In the genomic region with DNA sequence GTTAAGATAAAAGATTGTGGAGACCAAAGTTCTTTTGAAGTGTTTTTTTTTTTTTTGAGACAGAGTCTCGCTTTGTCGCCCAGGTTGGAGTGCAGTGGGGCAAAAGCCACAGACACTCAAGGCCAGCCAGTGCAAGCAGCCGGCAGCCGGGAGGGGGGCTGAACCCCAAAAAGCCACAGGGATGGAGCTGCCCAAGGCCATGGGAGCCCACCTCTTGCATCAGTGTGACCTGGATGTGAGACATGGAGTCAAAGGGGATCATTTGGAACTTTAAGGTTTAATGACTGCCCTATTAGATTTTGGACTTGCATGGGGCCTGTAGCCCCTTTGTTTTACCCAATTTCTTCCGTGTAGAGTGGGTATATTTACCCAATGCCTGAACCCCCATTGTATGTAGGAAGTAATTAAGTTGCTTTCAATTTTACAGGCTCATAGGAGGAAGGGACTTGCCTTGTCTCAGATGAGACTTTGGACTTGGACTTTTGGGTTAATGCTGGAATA, we compare ENCODE assay signal across 8 cellular contexts. TPM values are rescaled to one million over a fixed set of nuclear protein-coding genes. Genes with fewer than 3 reads are reported as not detected.
A peak's percentile ranks its signal among the peaks of the same experiment; 100 is the strongest.
DNase-seq lines count a peak whose midpoint lies in the region; ATAC-seq, FAIRE-seq and TF ChIP-seq lines count a peak whose summit lies in the region.
"Not testable (repeated sequence)": the region's sequence is repeated elsewhere in the genome, so short reads cannot be mapped to it uniquely, and the experiment has no call there.

No MANE protein-coding gene starts in this region.

- not testable (repeated sequence) for H2AFZ ChIP-seq in HepG2 (ENCODE audit: low read length); parathyroid adenoma

- H3K27me3 ChIP-seq in breast epithelium; gastroesophageal sphincter; HepG2 (ENCODE audit: control insufficient read depth in 1 of 2, insufficient read depth in 2 of 2, low read length in 2 of 2); parathyroid adenoma (ENCODE audit: control insufficient read depth, insufficient read depth, low read length); subcutaneous abdominal adipose tissue (ENCODE audit: control insufficient read depth in 5 of 5, insufficient read depth in 4 of 5, low read length in 5 of 5); vagina: not testable (repeated sequence)

- BruUV-seq in HepG2 (replicated peaks; lab: Mats Ljungman, UMichigan), result not testable (repeated sequence)

- not testable (repeated sequence) for H4K20me1 ChIP-seq in HepG2 (ENCODE audit: insufficient read depth, low read length)

- TF ChIP-seq POLR2A in breast epithelium (IDR thresholded peaks at IDR 0.05); gastroesophageal sphincter (IDR thresholded peaks at IDR 0.05); HepG2 (IDR thresholded peaks at IDR 0.05; ENCODE audit: insufficient read depth in 1 of 2, low read depth in 2 of 2, low read length in 2 of 2); vagina (IDR thresholded peaks at IDR 0.05): not testable (repeated sequence)

- H3K4me3 ChIP-seq in breast epithelium; gastroesophageal sphincter; parathyroid adenoma (ENCODE audit: low read depth, low read length); subcutaneous abdominal adipose tissue (ENCODE audit: low read depth in 1 of 5, low read length in 5 of 5); vagina: not testable (repeated sequence)
- H3K4me3 ChIP-seq in HepG2 (replicated peaks in 1 of 3; ENCODE audit: insufficient read depth in 1 of 3, low read depth in 2 of 3, low read length in 3 of 3), result peak overlapping the region in 1 of 3 experiments; percentile 51; a peak in 2 of 6 replicates

- H3K27me3 Mint-ChIP-seq in T-helper 17 cell, naive B cell: not testable (repeated sequence)

- not testable (repeated sequence) for TF ChIP-seq EP300 in gastroesophageal sphincter (IDR thresholded peaks at IDR 0.05); HepG2 (IDR thresholded peaks at IDR 0.05; ENCODE audit: low read depth in 2 of 2, low read length in 2 of 2)
- TF ChIP-seq EP300 in HepG2 (CRISPR knock-in tag; IDR thresholded peaks at IDR 0.05; ENCODE audit: borderline replicate concordance), result peak; percentile 51; the same call in 1 of the 2 replicates

- not testable (repeated sequence) for TF ChIP-seq RAD21 in HepG2 (CRISPR knock-in tag; IDR thresholded peaks at IDR 0.05)

- not testable (repeated sequence) for ATAC-seq in T-helper 17 cell; gastroesophageal sphincter; naive B cell (ENCODE audit: low read depth in 2 of 2)
- peak; percentile 58 for ATAC-seq in HepG2

- H3K9me3 ChIP-seq in T-helper 17 cell (ENCODE audit: control insufficient read depth, low read length, poor library complexity, severe bottlenecking); breast epithelium; gastroesophageal sphincter; HepG2 (ENCODE audit: low read length); parathyroid adenoma (ENCODE audit: control insufficient read depth, low read length); subcutaneous abdominal adipose tissue (ENCODE audit: control insufficient read depth in 5 of 5, low read length in 5 of 5); vagina: not testable (repeated sequence)

- H3K4me2 ChIP-seq in HepG2 (ENCODE audit: low read depth, low read length), result peak overlapping the region; percentile 72
- H3K4me2 ChIP-seq in parathyroid adenoma (ENCODE audit: low read length), result not testable (repeated sequence)

- in situ Hi-C loops in HepG2 (cut with HindIII; ENCODE audit: extremely low pct_ligation_motif_present, low pct_unique_long_range_greater_than_20kb), result not testable (repeated sequence)

- not testable (repeated sequence) for H3K36me3 ChIP-seq in breast epithelium; gastroesophageal sphincter; HepG2 (replicated peaks in 1 of 2; ENCODE audit: control insufficient read depth in 1 of 2, insufficient read depth in 2 of 2, low read length in 2 of 2); parathyroid adenoma (ENCODE audit: control insufficient read depth, insufficient read depth, low read length); subcutaneous abdominal adipose tissue (ENCODE audit: control insufficient read depth in 5 of 5, insufficient read depth in 5 of 5, low read length in 5 of 5); vagina

- 89 to 90% methylated on average over 5 of the region's 5 CpGs for WGBS in gastroesophageal sphincter (ENCODE audit: low coverage in 1 of 2), 2 donors
- 1% methylated on average over 5 of the region's 5 CpGs for WGBS in HepG2 (ENCODE audit: low lambda C conversion rate)

- FAIRE-seq in HepG2 (lab: Jason Lieb, UNC), result not testable (repeated sequence)

- POLR2A ChIA-PET in HepG2 (lab: Yijun Ruan, JAX), result interaction anchor here (1.0 to 2.0 kb wide), 5 partner anchors 8 to 29 kb away, joined by 5 to 10 read pairs (median 7); a partner anchor contains a TSS

- not testable (repeated sequence) for H3K9me3 Mint-ChIP-seq in naive B cell

- not testable (repeated sequence) for H3K4me3 Mint-ChIP-seq in T-helper 17 cell
- peak overlapping the region in 5 of 8 donors; percentile 16 to 78 (median 46) for H3K4me3 Mint-ChIP-seq in naive B cell

- not testable (repeated sequence) for H3K79me2 ChIP-seq in HepG2 (ENCODE audit: insufficient read depth, low read length); parathyroid adenoma

- CTCF ChIA-PET in HepG2 (lab: Yijun Ruan, JAX; ENCODE audit: low intra/inter-chr PET ratio, low total read pairs), result not testable (repeated sequence)

- H3K27ac Mint-ChIP-seq in T-helper 17 cell (peak overlapping the region; percentile 45), naive B cell (peak overlapping the region in 2 of 6 donors; percentile 30 to 31)

- H3K27ac ChIP-seq in breast epithelium (peak overlapping the region; percentile 41 to 48), gastroesophageal sphincter (peak overlapping the region in 3 of 4 donors; percentile 0 to 78 (median 37)), HepG2 (ENCODE audit: extremely low read length, insufficient read depth, low read length) (peak overlapping the region; percentile 62), parathyroid adenoma (peak overlapping the region; percentile 73), subcutaneous abdominal adipose tissue (ENCODE audit: low read depth, low read length) (peak overlapping the region; percentile 46), vagina (peak overlapping the region; percentile 26)

- not testable (repeated sequence) for TF ChIP-seq CTCF in breast epithelium (IDR thresholded peaks at IDR 0.05); gastroesophageal sphincter (IDR thresholded peaks at IDR 0.05); parathyroid adenoma (IDR thresholded peaks at IDR 0.05); vagina (IDR thresholded peaks at IDR 0.05)
- 0 out of 2 replicates have a peak, but pooled peaks have one; percentile 5 for TF ChIP-seq CTCF in HepG2 (CRISPR knock-in tag; IDR thresholded peaks at IDR 0.05)

- not testable (repeated sequence) for H3K9ac ChIP-seq in HepG2 (ENCODE audit: insufficient read depth, low read depth, low read length); parathyroid adenoma; subcutaneous abdominal adipose tissue (ENCODE audit: low read length in 5 of 5)

- DNase-seq in T-helper 17 cell; breast epithelium (ENCODE audit: low spot score in 2 of 2); naive B cell; vagina (ENCODE audit: extremely low spot score in 2 of 2): not testable (repeated sequence)
- DNase-seq in HepG2 (ENCODE audit: low spot score), result peak; percentile 72

- H3K4me1 Mint-ChIP-seq in T-helper 17 cell (peaks cover 15% of the 10 kb centered on the region), naive B cell (peaks cover 34 to 49% (median 42%) of the 10 kb centered on the region in 3 donors)

- H3K4me1 ChIP-seq in breast epithelium, parathyroid adenoma: not testable (repeated sequence)
- H3K4me1 ChIP-seq in gastroesophageal sphincter (peaks cover 0 to 51% (median 12%) of the 10 kb centered on the region in 3 donors), HepG2 (ENCODE audit: insufficient read depth, low read length) (peaks cover 84% of the 10 kb centered on the region), subcutaneous abdominal adipose tissue (ENCODE audit: control insufficient read depth in 5 of 5, insufficient read depth in 5 of 5, low read length in 5 of 5) (peaks cover 3 to 51% (median 20%) of the 10 kb centered on the region in 5 donors), vagina (peaks cover 36% of the 10 kb centered on the region)

- not testable (repeated sequence) for H3K36me3 Mint-ChIP-seq in T-helper 17 cell (ENCODE audit: low read depth); naive B cell

- intact Hi-C loops in breast epithelium (cut with DNase I; ENCODE audit: low total_unique reads); HepG2 (cut with micrococcal nuclease; ENCODE audit: unreplicated experiment); vagina (cut with DNase I): not testable (repeated sequence)

RNA-seq across cellular contexts. Expression of a gene that starts 29.4 kb away (rescaled TPM):
- total RNA-seq in T-helper 17 cell (100 to 1,000 TPM in 1 of 2 donors, 10 to 100 TPM in 1; 96.6 to 140 TPM), breast epithelium (100 to 1,000 TPM in 1 of 3 donors, 10 to 100 TPM in 2; 52.2 to 106 (median 59.6) TPM), gastroesophageal sphincter (10 to 100 TPM; 38.4 to 86.1 (median 40.1) TPM), HepG2 (2016; rRNA removed; fragmentation: Illumina TruSeq; extraction: Trizol) (43.9 and 62.5 TPM in 2 replicates), vagina (40.5 TPM)
- total RNA-seq in HepG2 (2016; cell fraction: cytosol; rRNA removed; fragmentation: Illumina TruSeq; extraction: Trizol; ENCODE audit: low read depth), result 22.8 and 28.1 TPM in 2 replicates
- 51.1 and 57.5 TPM in 2 replicates for total RNA-seq in HepG2 (2016; cell fraction: insoluble cytoplasmic fraction; rRNA removed; fragmentation: Illumina TruSeq; extraction: Trizol)
- 75.8 and 78.7 TPM in 2 replicates for total RNA-seq in HepG2 (2016; cell fraction: membrane; rRNA removed; fragmentation: Illumina TruSeq; extraction: Trizol)
- 34.2 and 41.8 TPM in 2 replicates for total RNA-seq in HepG2 (2016; cell fraction: nucleus; rRNA removed; fragmentation: Illumina TruSeq; extraction: Trizol)
- polyA plus RNA-seq in HepG2 (2011; rRNA removed) (26.3 and 27.0 TPM in 2 replicates), naive B cell (ENCODE audit: low read depth in 6 of 6) (10 to 100 TPM; 14.4 to 21.6 (median 17.4) TPM)
- 17.3 and 23.1 TPM in 2 replicates for polyA plus RNA-seq in HepG2 (2011; cell fraction: cytosol; rRNA removed)
- polyA plus RNA-seq in HepG2 (2011; cell fraction: nucleus; rRNA removed), result 30.8 and 49.2 TPM in 2 replicates
- polyA plus RNA-seq in HepG2 (2012), result 37.6 and 54.7 TPM in 2 replicates
- 30.8 and 38.2 TPM in 2 replicates for polyA plus RNA-seq in HepG2 (2016; cell fraction: cytosol; fragmentation: Illumina TruSeq; extraction: Trizol; ENCODE audit: low read depth)
- 57.4 and 67.9 TPM in 2 replicates for polyA plus RNA-seq in HepG2 (2016; cell fraction: insoluble cytoplasmic fraction; fragmentation: Illumina TruSeq; extraction: Trizol; ENCODE audit: low read depth)
- polyA plus RNA-seq in HepG2 (2016; cell fraction: membrane; fragmentation: Illumina TruSeq; extraction: Trizol; ENCODE audit: low read depth), result 55.3 and 57.7 TPM in 2 replicates
- polyA plus RNA-seq in HepG2 (2016; cell fraction: nucleus; fragmentation: Illumina TruSeq; extraction: Trizol; ENCODE audit: insufficient read depth, low read depth), result 56.1 and 65.2 TPM in 2 replicates
- polyA minus RNA-seq in HepG2 (2011; rRNA and poly(A)+ RNA removed; ENCODE audit: low replicate concordance), result 16.4 and 49.1 TPM in 2 replicates
- 23.7 and 34.8 TPM in 2 replicates for polyA minus RNA-seq in HepG2 (2011; cell fraction: cytosol; rRNA and poly(A)+ RNA removed)
- 29.4 and 35.6 TPM in 2 replicates for polyA minus RNA-seq in HepG2 (2011; cell fraction: nucleus; rRNA and poly(A)+ RNA removed)
